11 cellular contexts compared by ENCODE assay signal in genomic region chr15:88637436-88637835, GRCh38. TPM values are rescaled to one million over a fixed set of nuclear protein-coding genes. Genes with fewer than 3 reads are reported as not detected.
DNase-seq lines count a peak whose midpoint lies in the region; ATAC-seq and TF ChIP-seq lines count a peak whose summit lies in the region.
"Had no signal": no experiment of that assay in that cellular context is flagged by ENCODE, and none has a peak within 500 bp of the region (broad histone marks: within the 10 kb centered on the region; RNA-seq: fewer than 3 reads in every experiment).

No MANE protein-coding gene starts in this region.

- intact Hi-C loops in colonic mucosa (cut with DNase I): no loop called here
- intact Hi-C loops in natural killer cell (cut with micrococcal nuclease): no loop called here

- H3K27me3 Mint-ChIP-seq in natural killer cell (ENCODE audit: low read depth in 2 of 2): no peaks in the 10 kb centered on the region

- ATAC-seq in natural killer cell: no peak

- peaks cover 14% of the 10 kb centered on the region; the same call in 1 of the 2 replicates for H3K79me2 ChIP-seq in KMS-11 (ENCODE audit: insufficient read depth, low read depth)

- H3K36me3 Mint-ChIP-seq in natural killer cell: no peaks in the 10 kb centered on the region

- H3K9me3 ChIP-seq in BLaER1: no peaks in the 10 kb centered on the region
- H3K9me3 ChIP-seq in colonic mucosa: no peaks in the 10 kb centered on the region

- H3K36me3 ChIP-seq in BLaER1: peaks cover 28% of the 10 kb centered on the region
- no peaks in the 10 kb centered on the region for H3K36me3 ChIP-seq in KMS-11 (ENCODE audit: insufficient read depth)
- H3K36me3 ChIP-seq in colonic mucosa: no peaks in the 10 kb centered on the region

- TF ChIP-seq CTCF in KMS-11 (conservative IDR thresholded peaks at IDR 0.05; ENCODE audit: low read depth, low read length) (no peak), colonic mucosa (IDR thresholded peaks at IDR 0.05) (no peak), natural killer cell (IDR thresholded peaks at IDR 0.05) (no peak)

- peak overlapping the region; percentile 87 for H3K4me2 ChIP-seq in BLaER1
- H3K4me2 ChIP-seq in KMS-11: peak overlapping the region; percentile 85

- no peak for DNase-seq in colonic mucosa
- DNase-seq in natural killer cell: no peak
- no peak for DNase-seq in nucleus accumbens (lab: John Stamatoyannopoulos, UW)
- no peak for DNase-seq in activated gamma-delta T cell (lab: John Stamatoyannopoulos, UW)
- no peak for DNase-seq in NCI-H2196 (lab: John Stamatoyannopoulos, UW; ENCODE audit: unreplicated experiment)
- no peak for DNase-seq in DMS79 treated with DMSO at 0.1 percent for 48 hours (lab: John Stamatoyannopoulos, UW)
- DNase-seq: glutamatergic neuron, NCI-H2227 treated with DMSO at 0.1 percent for 48 hours, T-helper 9 cell had no signal

- H3K9ac ChIP-seq in BLaER1: no peak overlapping the region
- peak overlapping the region; percentile 67; the same call in 1 of the 2 replicates for H3K9ac ChIP-seq in KMS-11
- H3K9ac ChIP-seq in colonic mucosa (ENCODE audit: low read depth in 2 of 2, low read length in 2 of 2): peak overlapping the region in 1 of 2 donors; percentile 93

- H3K4me3 Mint-ChIP-seq in natural killer cell: peak overlapping the region; percentile 92

- peak overlapping the region; percentile 97 to 98 for H3K27ac Mint-ChIP-seq in natural killer cell

- peak overlapping the region; percentile 86; the same call in 1 of the 2 replicates for H3K27ac ChIP-seq in BLaER1
- H3K27ac ChIP-seq in KMS-11: peak overlapping the region; percentile 86
- peak overlapping the region; percentile 96 for H3K27ac ChIP-seq in colonic mucosa

- peaks cover 9% of the 10 kb centered on the region; the same call in 1 of the 2 replicates for H4K20me1 ChIP-seq in BLaER1
- no peaks in the 10 kb centered on the region for H4K20me1 ChIP-seq in KMS-11 (ENCODE audit: insufficient read depth)

- peaks cover 86% of the 10 kb centered on the region for H3K4me1 ChIP-seq in BLaER1
- peaks cover 84% of the 10 kb centered on the region for H3K4me1 ChIP-seq in KMS-11 (ENCODE audit: low read depth, poor library complexity, severe bottlenecking)
- peaks cover 5% of the 10 kb centered on the region for H3K4me1 ChIP-seq in colonic mucosa

- H3K4me3 ChIP-seq in BLaER1 (no peak overlapping the region), KMS-11 (IDR thresholded peaks at IDR 0.05; ENCODE audit: insufficient read depth, low read depth, low read length) (no peak overlapping the region), colonic mucosa (no peak overlapping the region)

- H3K4me1 Mint-ChIP-seq in natural killer cell: peaks cover 60 to 61% of the 10 kb centered on the region in 2 donors

- H3K9me3 Mint-ChIP-seq in natural killer cell: no peaks in the 10 kb centered on the region

- H2AFZ ChIP-seq in KMS-11 (ENCODE audit: low read depth): no peak overlapping the region

- no peaks in the 10 kb centered on the region for H3K27me3 ChIP-seq in BLaER1
- H3K27me3 ChIP-seq in KMS-11 (ENCODE audit: insufficient read depth, low read depth): no peaks in the 10 kb centered on the region
- no peaks in the 10 kb centered on the region for H3K27me3 ChIP-seq in colonic mucosa

RNA-seq across cellular contexts. Expression of gene ISG20, which starts 1.4 kb away (rescaled TPM):
- total RNA-seq in colonic mucosa (10 to 100 TPM; 43.5 to 60.5 TPM), natural killer cell (100 to 1,000 TPM in 2 of 3 donors, 10 to 100 TPM in 1; 80.6 to 137 (median 116) TPM)

RNA-seq across cellular contexts. Expression of gene AEN, which starts 16.3 kb away (rescaled TPM):
- total RNA-seq in colonic mucosa: 10 to 100 TPM; 13.8 to 23.8 TPM
- total RNA-seq in natural killer cell: 10 to 100 TPM; 19.9 to 26.9 (median 20.9) TPM
